ENCODE assay signal across 20 cellular contexts in the genomic region with DNA sequence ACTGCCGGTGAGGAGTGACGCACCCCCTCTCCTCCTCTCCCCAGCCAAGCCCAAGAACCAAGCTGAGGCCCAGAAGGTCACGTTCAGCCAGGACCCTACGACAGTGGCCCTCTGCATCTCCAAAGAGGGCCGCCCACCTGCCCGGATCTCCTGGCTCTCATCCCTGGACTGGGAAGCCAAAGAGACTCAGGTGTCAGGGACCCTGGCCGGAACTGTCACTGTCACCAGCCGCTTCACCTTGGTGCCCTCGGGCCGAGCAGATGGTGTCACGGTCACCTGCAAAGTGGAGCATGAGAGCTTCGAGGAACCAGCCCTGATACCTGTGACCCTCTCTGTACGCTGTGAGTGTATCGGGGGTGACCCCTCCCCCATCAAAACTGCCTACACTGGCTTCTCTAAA. TPM values are rescaled to one million over a fixed set of nuclear protein-coding genes. Genes with fewer than 3 reads are reported as not detected.
"Had no signal": no experiment of that assay in that cellular context is flagged by ENCODE, and none has a peak within 500 bp of the region (broad histone marks: within the 10 kb centered on the region; RNA-seq: fewer than 3 reads in every experiment).

No MANE protein-coding gene starts in this region.

- ATAC-seq: esophagus mucosa; heart right ventricle; left lobe of liver; lower lobe of right lung; natural killer cell treated with Interleukin-12 subunit alpha and Interleukin-12 subunit beta and Interleukin-15 and Interleukin-18, amount 100 ng/mL, for 72 hours; right cardiac atrium; stimulated activated effector memory CD8-positive, alpha-beta T cell treated with anti-CD3 and anti-CD28 coated beads, Interleukin-12 subunit alpha, Interleukin-12 subunit beta, amount 100 ng/mL, for 72 hours; stimulated activated naive CD8-positive, alpha-beta T cell treated with anti-CD3 and anti-CD28 coated beads, Interleukin-15, Interleukin-2, amounts not matched to agents 100 U/mL and 50 U/mL, for 24 hours had no signal

- H3K4me3 ChIP-seq: coronary artery, dorsolateral prefrontal cortex, heart right ventricle, lower lobe of right lung, ovary, tibial artery had no signal

- H3K27me3 ChIP-seq: dorsolateral prefrontal cortex, heart right ventricle, ovary, tibial artery had no signal

- H3K9me3 Mint-ChIP-seq: memory B cell; natural killer cell treated with Interleukin-12 subunit alpha and Interleukin-12 subunit beta and Interleukin-15 and Interleukin-18, amount 100 ng/mL, for 72 hours; stimulated activated effector memory CD8-positive, alpha-beta T cell treated with anti-CD3 and anti-CD28 coated beads, Interleukin-12 subunit alpha, Interleukin-12 subunit beta, amount 100 ng/mL, for 72 hours had no signal

- H3K4me3 Mint-ChIP-seq: memory B cell; natural killer cell treated with Interleukin-12 subunit alpha and Interleukin-12 subunit beta and Interleukin-15 and Interleukin-18, amount 100 ng/mL, for 72 hours; stimulated activated effector memory CD8-positive, alpha-beta T cell treated with anti-CD3 and anti-CD28 coated beads, Interleukin-12 subunit alpha, Interleukin-12 subunit beta, amount 100 ng/mL, for 72 hours had no signal

- H3K4me1 ChIP-seq: tibial artery had no signal

- H3K9me3 ChIP-seq: heart right ventricle, lower lobe of right lung, ovary, tibial artery had no signal

- H3K36me3 Mint-ChIP-seq: memory B cell; natural killer cell treated with Interleukin-12 subunit alpha and Interleukin-12 subunit beta and Interleukin-15 and Interleukin-18, amount 100 ng/mL, for 72 hours; stimulated activated effector memory CD8-positive, alpha-beta T cell treated with anti-CD3 and anti-CD28 coated beads, Interleukin-12 subunit alpha, Interleukin-12 subunit beta, amount 100 ng/mL, for 72 hours had no signal

- H3K27ac ChIP-seq: coronary artery, dorsolateral prefrontal cortex, lower lobe of right lung, ovary, tibial artery had no signal

- H3K27ac Mint-ChIP-seq: memory B cell; natural killer cell treated with Interleukin-12 subunit alpha and Interleukin-12 subunit beta and Interleukin-15 and Interleukin-18, amount 100 ng/mL, for 72 hours; stimulated activated effector memory CD8-positive, alpha-beta T cell treated with anti-CD3 and anti-CD28 coated beads, Interleukin-12 subunit alpha, Interleukin-12 subunit beta, amount 100 ng/mL, for 72 hours had no signal

- DNase-seq: caudate nucleus; dorsolateral prefrontal cortex; effector CD8-positive, alpha-beta T cell; heart right ventricle; hypothalamus; islet precursor cell; lower lobe of right lung; midbrain; ovary; stimulated activated CD4-positive, alpha-beta T cell treated with anti-CD3 and anti-CD28 coated beads, Interleukin-4, amount 100 ng/mL, for 1 hour; stimulated activated CD8-positive, alpha-beta memory T cell treated with anti-CD3 and anti-CD28 coated beads, Interleukin-4, amount 100 ng/mL, for 48 hours; stimulated activated naive CD8-positive, alpha-beta T cell treated with anti-CD3 and anti-CD28 coated beads, Interleukin-15, Interleukin-2, amounts not matched to agents 100 U/mL and 50 U/mL, for 24 hours; tibial artery had no signal

- H3K36me3 ChIP-seq: ovary had no signal

- H3K4me1 Mint-ChIP-seq: memory B cell had no signal

RNA-seq across cellular contexts. Expression of a gene that starts 42.6 kb away (rescaled TPM):
- total RNA-seq: natural killer cell treated with Interleukin-12 subunit alpha and Interleukin-12 subunit beta and Interleukin-15 and Interleukin-18, amount 100 ng/mL, for 72 hours had no signal
